1 cellular context compared by ENCODE assay signal in genomic region chr3:170355738-170356595, GRCh38.
TF ChIP-seq lines count a peak whose summit lies in the region.

No MANE protein-coding gene starts in this region.

TF ChIP-seq in SK-N-SH treated with all-trans-retinoic acid at 6 μM for 48 hours, 23 proteins besides CTCF, POLR2A, EP300 and RAD21 (continued from another document):
- TF ChIP-seq ZNF565 (CRISPR knock-in tag; conservative IDR thresholded peaks at IDR 0.05; ENCODE audit: low read depth) (no peak), ZNF8 (CRISPR knock-in tag; IDR thresholded peaks at IDR 0.05) (no peak), GLIS3 (CRISPR knock-in tag; IDR thresholded peaks at IDR 0.05) (no peak), TSHZ2 (CRISPR knock-in tag; IDR thresholded peaks at IDR 0.05) (no peak; the same call in 1 of the 2 replicates), ESRRG (CRISPR knock-in tag; IDR thresholded peaks at IDR 0.05) (no peak)
